In the genomic region with DNA sequence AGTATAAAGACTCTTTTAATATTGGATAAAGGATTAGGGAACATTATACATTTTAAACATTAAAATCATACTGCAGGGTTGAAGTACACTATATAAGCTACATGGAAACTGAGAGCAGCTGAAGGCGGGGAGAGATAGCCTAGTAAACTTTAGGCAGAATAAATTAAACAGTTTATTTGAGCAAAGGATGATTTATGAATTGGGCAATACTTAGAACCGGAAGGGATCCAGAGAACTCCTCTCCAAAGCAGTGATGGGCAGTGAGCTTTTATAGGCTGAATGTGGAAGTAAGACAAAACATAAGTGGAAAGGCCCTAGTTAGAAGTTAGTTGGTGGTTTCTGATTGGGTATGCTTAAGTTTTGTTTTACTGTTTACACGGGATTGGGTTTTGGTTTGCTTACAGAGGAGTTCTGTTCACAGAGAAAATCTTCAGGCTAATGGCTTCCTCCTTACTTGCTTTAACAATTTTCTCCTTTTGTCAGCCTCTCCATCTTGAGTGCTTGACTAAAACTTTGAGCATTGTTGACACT, we compare ENCODE assay signal across 12 cellular contexts. TPM values are rescaled to one million over a fixed set of nuclear protein-coding genes. Genes with fewer than 3 reads are reported as not detected.
A peak's percentile ranks its signal among the peaks of the same experiment; 100 is the strongest.
DNase-seq lines count a peak whose midpoint lies in the region; ATAC-seq and TF ChIP-seq lines count a peak whose summit lies in the region.
"Had no signal": no experiment of that assay in that cellular context is flagged by ENCODE, and none has a peak within 500 bp of the region (broad histone marks: within the 10 kb centered on the region; RNA-seq: fewer than 3 reads in every experiment).

No MANE protein-coding gene starts in this region.

- DNase-seq in WTC11 (ENCODE audit: low spot score) (no peak), T-helper 1 cell (no peak), ACHN (no peak), cardiac septum (ENCODE audit: low spot score) (no peak), hepatocyte (ENCODE audit: low spot score) (no peak)
- DNase-seq: adrenal gland, ovary, PC-9 had no signal

- no peaks in the 10 kb centered on the region for H3K36me3 Mint-ChIP-seq in WTC11

- H3K27me3 ChIP-seq in hepatocyte = no peaks in the 10 kb centered on the region
- H3K27me3 ChIP-seq: adrenal gland, ovary had no signal

- WGBS in hepatocyte (ENCODE audit: low lambda C conversion rate, missing lambda C conversion rate) = 81% methylated on average over 3 of the region's 3 CpGs

- no peaks in the 10 kb centered on the region for H3K27me3 Mint-ChIP-seq in WTC11 (ENCODE audit: low read depth)

- peaks cover 26% of the 10 kb centered on the region for H3K4me1 Mint-ChIP-seq in WTC11

- H3K4me1 ChIP-seq in hepatocyte (ENCODE audit: insufficient read depth) = no peaks in the 10 kb centered on the region

- H3K9me3 Mint-ChIP-seq in WTC11 = no peaks in the 10 kb centered on the region

- no peak overlapping the region for H2AFZ ChIP-seq in hepatocyte
- H2AFZ ChIP-seq: PC-9 had no signal

- no peak overlapping the region for H3K27ac ChIP-seq in hepatocyte
- H3K27ac ChIP-seq: adrenal gland, ovary, PC-9 had no signal

- no peak overlapping the region for H3K4me3 Mint-ChIP-seq in WTC11

- peaks cover 100% of the 10 kb centered on the region for H3K79me2 ChIP-seq in hepatocyte

- no peaks in the 10 kb centered on the region for H3K9me2 ChIP-seq in hepatocyte (replicated peaks; ENCODE audit: insufficient read depth)

- POLR2A ChIA-PET in WTC11 (lab: Charles Lee) = no interaction called here

- no peaks in the 10 kb centered on the region for H3K36me3 ChIP-seq in hepatocyte (replicated peaks; ENCODE audit: insufficient read depth, low read depth)
- H3K36me3 ChIP-seq: adrenal gland, ovary had no signal

- H3K9me3 ChIP-seq in hepatocyte (ENCODE audit: low read depth) = no peaks in the 10 kb centered on the region
- H3K9me3 ChIP-seq: adrenal gland, ovary had no signal

- ATAC-seq in GM18520 (IDR thresholded peaks at IDR 0.05; ENCODE audit: unreplicated experiment) (peak; percentile 30), GM21423 (IDR thresholded peaks at IDR 0.05; ENCODE audit: unreplicated experiment) (peak; percentile 42), HG03095 (IDR thresholded peaks at IDR 0.05; ENCODE audit: unreplicated experiment) (peak; percentile 41), WTC11 (no peak)
- ATAC-seq: activated CD4-positive, CD25-positive, alpha-beta regulatory T cell treated with anti-CD3 and anti-CD28 coated beads, Interleukin-2, amount 50 U/mL, for 24 hours had no signal

- intact Hi-C loops in cardiac septum (cut with DNase I) = no loop called here

- H3K27ac Mint-ChIP-seq in WTC11 = peak overlapping the region; percentile 34; the same call in 1 of the 2 replicates

- in situ Hi-C loops in ACHN (cut with HindIII; ENCODE audit: low pct_ligation_motif_present, low pct_unique_long_range_greater_than_20kb, low sequenced_read_pairs) = no loop called here

- H3K4me3 ChIP-seq in hepatocyte = no peak overlapping the region
- H3K4me3 ChIP-seq: adrenal gland, ovary, PC-9 had no signal

- CTCF ChIA-PET in WTC11 (lab: Charles Lee) = no interaction called here

- no peak overlapping the region for H3K4me2 ChIP-seq in hepatocyte
- H3K4me2 ChIP-seq: PC-9 had no signal

- TF ChIP-seq CTCF in WTC11 (IDR thresholded peaks at IDR 0.05) (no peak), hepatocyte (IDR thresholded peaks at IDR 0.05; ENCODE audit: poor library complexity) (no peak)

- H4K20me1 ChIP-seq in hepatocyte (ENCODE audit: insufficient read depth, poor library complexity, severe bottlenecking) = peaks cover 47% of the 10 kb centered on the region

TF ChIP-seq in WTC11, 78 proteins besides CTCF, POLR2A, EP300 and RAD21:
- no peak for TF ChIP-seq GABPB1 (CRISPR knock-in tag; IDR thresholded peaks at IDR 0.05)
- TF ChIP-seq EMX1 (CRISPR knock-in tag; IDR thresholded peaks at IDR 0.05) = no peak
- TF ChIP-seq ELF4 (CRISPR knock-in tag; IDR thresholded peaks at IDR 0.05; ENCODE audit: low read depth) = no peak
- no peak for TF ChIP-seq ETV6 (CRISPR knock-in tag; IDR thresholded peaks at IDR 0.05)
- TF ChIP-seq ZNF671 (CRISPR knock-in tag; IDR thresholded peaks at IDR 0.05) = no peak
- TF ChIP-seq, protein P1, sequence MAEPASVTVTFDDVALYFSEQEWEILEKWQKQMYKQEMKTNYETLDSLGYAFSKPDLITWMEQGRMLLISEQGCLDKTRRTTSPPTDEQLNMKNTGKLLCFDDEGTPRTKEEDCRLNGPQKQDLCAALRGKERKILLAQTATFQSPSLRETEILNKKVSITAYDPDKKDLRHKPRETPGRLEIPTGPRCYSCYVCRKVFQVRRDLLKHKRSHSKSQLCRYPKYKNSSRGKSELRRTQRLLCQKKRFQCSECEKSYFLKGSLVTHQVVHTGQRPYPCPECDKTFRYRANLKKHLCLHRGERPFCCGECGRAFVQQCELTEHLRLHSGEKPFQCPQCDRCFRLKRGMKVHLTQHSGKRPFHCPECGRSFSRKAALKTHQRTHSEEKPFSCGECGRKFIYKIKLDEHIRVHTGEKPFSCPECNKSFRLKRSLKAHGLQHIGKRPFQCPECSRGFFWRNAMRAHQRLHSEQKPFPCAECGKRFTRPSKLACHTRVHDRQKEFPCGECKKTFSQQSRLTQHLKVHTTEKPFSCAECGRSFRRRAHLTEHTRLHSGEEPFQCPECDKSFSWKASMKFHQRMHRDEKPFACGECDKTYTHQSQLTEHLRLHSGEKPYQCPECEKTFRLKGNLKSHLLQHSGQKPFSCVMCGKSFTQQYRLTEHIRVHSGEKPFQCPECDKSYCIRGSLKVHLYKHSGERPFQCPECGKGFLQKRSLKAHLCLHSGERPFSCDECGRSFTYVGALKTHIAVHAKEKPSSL (CRISPR knock-in tag; conservative IDR thresholded peaks at IDR 0.05) = no peak
- TF ChIP-seq, protein P2, sequence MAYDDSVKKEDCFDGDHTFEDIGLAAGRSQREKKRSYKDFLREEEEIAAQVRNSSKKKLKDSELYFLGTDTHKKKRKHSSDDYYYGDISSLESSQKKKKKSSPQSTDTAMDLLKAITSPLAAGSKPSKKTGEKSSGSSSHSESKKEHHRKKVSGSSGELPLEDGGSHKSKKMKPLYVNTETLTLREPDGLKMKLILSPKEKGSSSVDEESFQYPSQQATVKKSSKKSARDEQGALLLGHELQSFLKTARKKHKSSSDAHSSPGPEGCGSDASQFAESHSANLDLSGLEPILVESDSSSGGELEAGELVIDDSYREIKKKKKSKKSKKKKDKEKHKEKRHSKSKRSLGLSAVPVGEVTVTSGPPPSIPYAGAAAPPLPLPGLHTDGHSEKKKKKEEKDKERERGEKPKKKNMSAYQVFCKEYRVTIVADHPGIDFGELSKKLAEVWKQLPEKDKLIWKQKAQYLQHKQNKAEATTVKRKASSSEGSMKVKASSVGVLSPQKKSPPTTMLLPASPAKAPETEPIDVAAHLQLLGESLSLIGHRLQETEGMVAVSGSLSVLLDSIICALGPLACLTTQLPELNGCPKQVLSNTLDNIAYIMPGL (CRISPR knock-in tag; IDR thresholded peaks at IDR 0.05) = no peak
- TF ChIP-seq ESRRA (CRISPR knock-in tag; IDR thresholded peaks at IDR 0.05; ENCODE audit: borderline replicate concordance) = no peak
- no peak for TF ChIP-seq ZNF263 (CRISPR knock-in tag; IDR thresholded peaks at IDR 0.05; ENCODE audit: low read depth)
- TF ChIP-seq RELA (CRISPR knock-in tag; IDR thresholded peaks at IDR 0.05; ENCODE audit: borderline replicate concordance) = no peak
- no peak for TF ChIP-seq KAT7 (CRISPR knock-in tag; IDR thresholded peaks at IDR 0.05; ENCODE audit: borderline replicate concordance)
- TF ChIP-seq, protein P3, sequence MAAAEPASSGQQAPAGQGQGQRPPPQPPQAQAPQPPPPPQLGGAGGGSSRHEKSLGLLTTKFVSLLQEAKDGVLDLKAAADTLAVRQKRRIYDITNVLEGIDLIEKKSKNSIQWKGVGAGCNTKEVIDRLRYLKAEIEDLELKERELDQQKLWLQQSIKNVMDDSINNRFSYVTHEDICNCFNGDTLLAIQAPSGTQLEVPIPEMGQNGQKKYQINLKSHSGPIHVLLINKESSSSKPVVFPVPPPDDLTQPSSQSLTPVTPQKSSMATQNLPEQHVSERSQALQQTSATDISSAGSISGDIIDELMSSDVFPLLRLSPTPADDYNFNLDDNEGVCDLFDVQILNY (CRISPR knock-in tag; IDR thresholded peaks at IDR 0.05) = no peak
- TF ChIP-seq, protein P4, sequence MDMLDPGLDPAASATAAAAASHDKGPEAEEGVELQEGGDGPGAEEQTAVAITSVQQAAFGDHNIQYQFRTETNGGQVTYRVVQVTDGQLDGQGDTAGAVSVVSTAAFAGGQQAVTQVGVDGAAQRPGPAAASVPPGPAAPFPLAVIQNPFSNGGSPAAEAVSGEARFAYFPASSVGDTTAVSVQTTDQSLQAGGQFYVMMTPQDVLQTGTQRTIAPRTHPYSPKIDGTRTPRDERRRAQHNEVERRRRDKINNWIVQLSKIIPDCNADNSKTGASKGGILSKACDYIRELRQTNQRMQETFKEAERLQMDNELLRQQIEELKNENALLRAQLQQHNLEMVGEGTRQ (CRISPR knock-in tag; IDR thresholded peaks at IDR 0.05) = no peak
- TF ChIP-seq SMAD3 (CRISPR knock-in tag; IDR thresholded peaks at IDR 0.05; ENCODE audit: borderline replicate concordance) = no peak
- TF ChIP-seq GTF2I (CRISPR knock-in tag; conservative IDR thresholded peaks at IDR 0.05) = no peak
- TF ChIP-seq TCF7 (CRISPR knock-in tag; IDR thresholded peaks at IDR 0.05; ENCODE audit: low read depth) = no peak
- TF ChIP-seq ZNF232 (CRISPR knock-in tag; IDR thresholded peaks at IDR 0.05) = no peak
- TF ChIP-seq MXD4 (CRISPR knock-in tag; IDR thresholded peaks at IDR 0.05; ENCODE audit: borderline replicate concordance) = no peak

RNA-seq across cellular contexts. Expression of a gene that starts 18.9 kb away (rescaled TPM):
- total RNA-seq in WTC11 (2021) (28.7 to 31.3 TPM (median 29.8 TPM) in 3 replicates), cardiac septum (17.2 TPM), hepatocyte (34.8 and 51.1 TPM in 2 replicates)
- 15.5 and 17.7 TPM in 2 replicates for polyA plus RNA-seq in hepatocyte
